Comparison of ENCODE assay signal across 8 cellular contexts in the genomic region with DNA sequence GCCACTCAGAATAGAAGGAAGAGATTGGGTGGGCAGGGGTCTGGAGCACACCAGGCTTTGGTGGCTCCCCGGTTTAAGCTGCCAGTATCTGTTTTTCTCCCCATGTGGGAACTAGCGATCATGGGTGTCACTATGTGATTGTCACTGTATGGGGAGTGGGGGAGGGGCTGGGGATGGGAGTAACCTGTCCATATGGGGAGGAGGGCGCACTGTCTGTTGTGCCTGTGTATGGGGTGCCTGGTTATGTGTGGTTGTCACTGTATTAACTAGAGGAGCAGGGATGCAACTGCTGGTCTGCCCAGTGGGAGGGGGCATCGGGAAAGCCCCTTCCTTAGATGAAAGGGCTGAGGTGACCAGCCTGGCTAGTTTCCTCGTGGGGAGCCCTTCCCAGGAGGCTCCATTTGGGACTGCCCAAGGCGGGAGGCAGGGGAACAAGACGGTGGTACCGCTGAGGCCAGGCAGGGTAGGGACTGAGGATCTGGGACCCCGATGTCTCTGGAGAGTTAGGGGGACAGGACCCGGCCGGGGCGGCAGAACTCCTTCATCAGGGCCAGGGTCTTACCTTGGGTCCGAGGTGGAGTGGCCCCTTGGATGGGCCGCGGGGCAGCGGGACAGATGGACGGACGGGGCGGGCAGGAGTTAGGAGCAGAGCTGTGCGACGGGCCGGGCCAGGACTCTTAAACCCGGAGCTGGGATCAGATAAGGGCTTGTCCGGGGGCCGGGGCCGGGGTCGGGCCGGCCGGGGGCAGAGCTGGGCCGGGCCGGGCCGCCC.
DNase-seq lines count a peak whose midpoint lies in the region; ATAC-seq and TF ChIP-seq lines count a peak whose summit lies in the region.

A gene (minus strand): TSS at position 701 of the 772 bp plus-strand sequence. CDS start 27,628 bp downstream, outside the sequence.

- peak within 1 kb of the TSS; percentile 82 for H3K4me3 ChIP-seq in ACC112 (ENCODE audit: low read depth, low read length)
- H3K4me3 ChIP-seq in KMS-11 (IDR thresholded peaks at IDR 0.05; ENCODE audit: insufficient read depth, low read depth, low read length), result peak within 1 kb of the TSS; percentile 8
- peak within 1 kb of the TSS; percentile 59 to 78 for H3K4me3 ChIP-seq in muscle layer of colon (ENCODE audit: low read depth in 1 of 2, low read length in 2 of 2)

- no peak for TF ChIP-seq CTCF in KMS-11 (conservative IDR thresholded peaks at IDR 0.05; ENCODE audit: low read depth, low read length)

- peaks cover 75% of the 10 kb centered on the region for H3K27me3 ChIP-seq in ACC112 (ENCODE audit: insufficient read depth, low read length)
- H3K27me3 ChIP-seq in KMS-11 (ENCODE audit: insufficient read depth, low read depth), result no peaks in the 10 kb centered on the region
- H3K27me3 ChIP-seq in muscle layer of colon (ENCODE audit: control insufficient read depth in 1 of 2, insufficient read depth in 2 of 2, low read length in 2 of 2), result peaks cover 5 to 12% of the 10 kb centered on the region in 2 donors

- H3K36me3 ChIP-seq in ACC112 (ENCODE audit: insufficient read depth, low read length) (no peaks in the 10 kb centered on the region), KMS-11 (ENCODE audit: insufficient read depth) (no peaks in the 10 kb centered on the region), muscle layer of colon (ENCODE audit: insufficient read depth, low read length) (no peaks in the 10 kb centered on the region)

- H3K27ac ChIP-seq in ACC112 (ENCODE audit: low read depth, low read length) (no peak within 1 kb of the TSS), KMS-11 (no peak within 1 kb of the TSS), cingulate gyrus (ENCODE audit: low read depth, low read length) (peak within 1 kb of the TSS; percentile 99), muscle layer of colon (ENCODE audit: low read depth, low read length) (no peak within 1 kb of the TSS)

- H4K20me1 ChIP-seq in KMS-11 (ENCODE audit: insufficient read depth), result no peaks in the 10 kb centered on the region

- no peaks in the 10 kb centered on the region for H3K9me3 ChIP-seq in muscle layer of colon (ENCODE audit: low read length)

- no peaks in the 10 kb centered on the region for H3K4me1 ChIP-seq in ACC112 (ENCODE audit: control insufficient read depth, insufficient read depth, low read length, unreplicated experiment)
- peaks cover 32% of the 10 kb centered on the region for H3K4me1 ChIP-seq in KMS-11 (ENCODE audit: low read depth, poor library complexity, severe bottlenecking)
- H3K4me1 ChIP-seq in muscle layer of colon (ENCODE audit: insufficient read depth, low read length), result peaks cover 6% of the 10 kb centered on the region

- no peaks in the 10 kb centered on the region for H3K79me2 ChIP-seq in ACC112 (ENCODE audit: control insufficient read depth, insufficient read depth, low read length, unreplicated experiment)
- no peaks in the 10 kb centered on the region for H3K79me2 ChIP-seq in KMS-11 (ENCODE audit: insufficient read depth, low read depth)

- peak within 1 kb of the TSS; percentile 35 for H3K4me2 ChIP-seq in KMS-11

- DNase-seq in HuH-7.5 (ENCODE audit: low spot score), result no peak
- no peak for DNase-seq in NCI-H128 (lab: John Stamatoyannopoulos, UW; ENCODE audit: unreplicated experiment)

- H2AFZ ChIP-seq in ACC112 (ENCODE audit: low read length, unreplicated experiment) (peak within 1 kb of the TSS; percentile 86), KMS-11 (ENCODE audit: low read depth) (peak within 1 kb of the TSS; percentile 19; the same call in 1 of the 2 replicates)

- H3K9ac ChIP-seq in KMS-11 (no peak within 1 kb of the TSS), muscle layer of colon (ENCODE audit: low read length) (no peak within 1 kb of the TSS)

- no peak for ATAC-seq in GM18873 (IDR thresholded peaks at IDR 0.05; ENCODE audit: low FRiP score, unreplicated experiment)
- ATAC-seq in GM19395 (IDR thresholded peaks at IDR 0.05; ENCODE audit: unreplicated experiment), result no peak

Comparison
In these comparisons a context has a peak if more than half of its experiments do, and no peak if none do; other contexts are left out.
1. H3K4me3 ChIP-seq: peak in every context shown above with its lines; median percentile 82 in ACC112; 68 in muscle layer of colon; 8 in KMS-11.